23 cellular contexts compared by ENCODE assay signal in genomic region chr2:3464401-3465005, GRCh38. TPM values are rescaled to one million over a fixed set of nuclear protein-coding genes. Genes with fewer than 3 reads are reported as not detected.
A peak's percentile ranks its signal among the peaks of the same experiment; 100 is the strongest.
DNase-seq lines count a peak whose midpoint lies in the region; ATAC-seq and TF ChIP-seq lines count a peak whose summit lies in the region.
"Had no signal": no experiment of that assay in that cellular context is flagged by ENCODE, and none has a peak within 500 bp of the region (broad histone marks: within the 10 kb centered on the region; RNA-seq: fewer than 3 reads in every experiment).

No MANE protein-coding gene starts in this region.

- H3K27ac ChIP-seq in GM23248 = peak overlapping the region; percentile 83; the same call in 1 of the 2 replicates
- H3K27ac ChIP-seq in SJSA1 = peak overlapping the region; percentile 92; the same call in 1 of the 2 replicates
- no peak overlapping the region for H3K27ac ChIP-seq in trophoblast cell (ENCODE audit: low read depth, low read length)
- H3K27ac ChIP-seq in colonic mucosa = no peak overlapping the region
- H3K27ac ChIP-seq: ovary had no signal

- intact Hi-C loops in left cardiac atrium (cut with DNase I) = loop anchor here in 1 of 2 donors (5.0 kb wide), 2 partner anchors 37 to 58 kb away; no protein-coding TSS in a partner anchor
- intact Hi-C loops in sciatic nerve (cut with DNase I) = no loop called here
- intact Hi-C loops in colonic mucosa (cut with DNase I) = loop anchor here (5.0 kb wide), 1 partner anchor 42 kb away; no protein-coding TSS in a partner anchor

- H2BK12ac ChIP-seq in trophoblast cell (ENCODE audit: low read length) = no peak overlapping the region

- no peak overlapping the region for H3K18ac ChIP-seq in trophoblast cell (ENCODE audit: low read length)

- DNase-seq in GM23248 = no peak
- DNase-seq in SJSA1 (ENCODE audit: low read depth in 1 of 2, low spot score in 2 of 2) = no peak
- DNase-seq in left cardiac atrium = peak; percentile 18
- DNase-seq in sciatic nerve (ENCODE audit: low spot score) = peak; percentile 52
- DNase-seq in trophoblast cell = no peak
- DNase-seq in colonic mucosa = no peak
- DNase-seq: activated CD8-positive, alpha-beta T cell treated with anti-CD3 and anti-CD28 coated beads, Interleukin-2, amount 10 ng/mL, durations not matched to agents 7 days and 5 days; activated naive CD4-positive, alpha-beta T cell treated with Interleukin-2 at 50 U/mL for 16 hours; amniotic stem cell; CD4-positive, alpha-beta memory T cell; DMS 273 treated with DMSO at 0.1 percent for 48 hours; glutamatergic neuron; kidney glomerular epithelial cell; naive B cell; NCI-H1694; NCI-H526 treated with DMSO at 0.1 percent for 48 hours; retina had no signal

- H3K4me2 ChIP-seq in GM23248 (ENCODE audit: unreplicated experiment) (no peak overlapping the region), trophoblast cell (ENCODE audit: low read length) (no peak overlapping the region)

- H3F3A ChIP-seq in GM23248 (ENCODE audit: insufficient read depth) = peaks cover 32% of the 10 kb centered on the region

- WGBS in GM23248 (ENCODE audit: low coverage in 1 of 2, low lambda C conversion rate in 2 of 2, missing lambda C conversion rate in 2 of 2), 2 experiments = 97 to 98% methylated on average over 19 to 21 of the region's 21 CpGs
- WGBS in trophoblast cell (ENCODE audit: extremely low coverage, insufficient coverage, insufficient read length) = no CpG with 5 or more reads among the region's 21 CpGs

- H3K9ac ChIP-seq in GM23248 (no peak overlapping the region), trophoblast cell (ENCODE audit: low read length) (no peak overlapping the region), colonic mucosa (ENCODE audit: low read depth in 2 of 2, low read length in 2 of 2) (no peak overlapping the region)

- H3K4me1 ChIP-seq in GM23248 (ENCODE audit: insufficient read depth) (peaks cover 24% of the 10 kb centered on the region), SJSA1 (replicated peaks) (peaks cover 30% of the 10 kb centered on the region), trophoblast cell (ENCODE audit: control insufficient read depth in 1 of 2, insufficient read depth in 2 of 2, low read length in 2 of 2) (peaks cover 5 to 7% of the 10 kb centered on the region in 2 experiments), colonic mucosa (no peaks in the 10 kb centered on the region)

- H3K36me3 ChIP-seq in GM23248 (ENCODE audit: low read depth) (no peaks in the 10 kb centered on the region), SJSA1 (peaks cover 47% of the 10 kb centered on the region), trophoblast cell (ENCODE audit: control insufficient read depth in 1 of 2, insufficient read depth in 2 of 2, low read length in 2 of 2) (peaks cover 23 to 29% of the 10 kb centered on the region in 2 experiments), colonic mucosa (no peaks in the 10 kb centered on the region)
- H3K36me3 ChIP-seq: ovary had no signal

- H2BK5ac ChIP-seq in trophoblast cell (ENCODE audit: low read depth, low read length, poor library complexity) = no peak overlapping the region

- no peak overlapping the region for H2BK120ac ChIP-seq in trophoblast cell (ENCODE audit: insufficient read depth, low read length, poor library complexity)

- H4K91ac ChIP-seq in trophoblast cell (ENCODE audit: low read depth, low read length) = no peak overlapping the region

- in situ Hi-C loops in GM23248 (cut with MboI) = no loop called here

- no peak overlapping the region for H3K14ac ChIP-seq in trophoblast cell (ENCODE audit: low read length)

- H4K20me1 ChIP-seq in GM23248 (ENCODE audit: insufficient read depth) = no peaks in the 10 kb centered on the region

- no peak overlapping the region for H4K12ac ChIP-seq in trophoblast cell (ENCODE audit: low read depth, low read length)

- no peak for TF ChIP-seq CTCF in colonic mucosa (IDR thresholded peaks at IDR 0.05)

- no peaks in the 10 kb centered on the region for H3K9me2 ChIP-seq in GM23248 (ENCODE audit: insufficient read depth)

- H3K23ac ChIP-seq in trophoblast cell (ENCODE audit: low read length) = no peak overlapping the region

- H3K79me2 ChIP-seq in GM23248 (ENCODE audit: insufficient read depth) (no peaks in the 10 kb centered on the region), trophoblast cell (ENCODE audit: control insufficient read depth, insufficient read depth, low read length, poor library complexity) (no peaks in the 10 kb centered on the region)

- H4K8ac ChIP-seq in trophoblast cell (ENCODE audit: low read depth, low read length) = no peak overlapping the region

- H3K4me3 ChIP-seq in GM23248 (no peak overlapping the region), SJSA1 (no peak overlapping the region), trophoblast cell (ENCODE audit: low read depth, low read length) (no peak overlapping the region), colonic mucosa (no peak overlapping the region)
- H3K4me3 ChIP-seq: cardiac muscle cell, ovary, tibial nerve had no signal

- H3K9me3 ChIP-seq in GM23248 (ENCODE audit: low read depth) (no peaks in the 10 kb centered on the region), SJSA1 (replicated peaks) (no peaks in the 10 kb centered on the region), trophoblast cell (ENCODE audit: insufficient read depth, low read depth, low read length) (no peaks in the 10 kb centered on the region), colonic mucosa (no peaks in the 10 kb centered on the region)
- H3K9me3 ChIP-seq: ovary, tibial nerve had no signal

- H2AFZ ChIP-seq in GM23248 = no peak overlapping the region
- H2AFZ ChIP-seq in trophoblast cell (ENCODE audit: insufficient read depth, low read length, poor library complexity) = no peak overlapping the region

- no peak overlapping the region for H3K4ac ChIP-seq in trophoblast cell (ENCODE audit: low read depth, low read length)

- no peak for ATAC-seq in left cardiac atrium
- no peak for ATAC-seq in sciatic nerve
- no peak for ATAC-seq in GM18861 (IDR thresholded peaks at IDR 0.05; ENCODE audit: unreplicated experiment)
- no peak for ATAC-seq in GM21825 (IDR thresholded peaks at IDR 0.05; ENCODE audit: unreplicated experiment)
- ATAC-seq: activated CD8-positive, alpha-beta T cell treated with anti-CD3 and anti-CD28 coated beads, Interleukin-2, amount 10 ng/mL, durations not matched to agents 7 days and 5 days; Panc1 had no signal

- H2AK5ac ChIP-seq in trophoblast cell (ENCODE audit: low read length) = no peak overlapping the region

- H3K79me1 ChIP-seq in trophoblast cell (ENCODE audit: low read length) = no peaks in the 10 kb centered on the region

- H3K27me3 ChIP-seq in GM23248 (replicated peaks; ENCODE audit: insufficient read depth) (no peaks in the 10 kb centered on the region), SJSA1 (replicated peaks) (no peaks in the 10 kb centered on the region), trophoblast cell (ENCODE audit: insufficient read depth, low read length) (no peaks in the 10 kb centered on the region), colonic mucosa (no peaks in the 10 kb centered on the region)
- H3K27me3 ChIP-seq: cardiac muscle cell, ovary, tibial nerve had no signal

RNA-seq across cellular contexts. Expression of gene ADI1, which starts 54.8 kb away (rescaled TPM):
- total RNA-seq in GM23248 (2014; rRNA removed; shearing (Covaris generic)) = 68.4 and 77.7 TPM in 2 replicates
- 140 and 149 TPM in 2 replicates for polyA plus RNA-seq in GM23248 (2016; fragmentation: Nextera tagmentation; extraction: Ambion mirVana)
- total RNA-seq in SJSA1 (2014; rRNA removed; shearing (Covaris generic)) = 78.2 and 82.7 TPM in 2 replicates
- total RNA-seq in left cardiac atrium = 100 to 1,000 TPM; 102 to 128 TPM
- 52.9 TPM for total RNA-seq in sciatic nerve
- 45.0 and 46.2 TPM in 2 replicates for polyA plus RNA-seq in trophoblast cell (2013)
- 10 to 100 TPM; 83.2 to 83.5 TPM for total RNA-seq in colonic mucosa

Comparison
In these comparisons a context has a peak if more than half of its experiments do, and no peak if none do; other contexts are left out.
1. DNase-seq: peak in left cardiac atrium (single experiment) and sciatic nerve (single experiment); none in GM23248 (single experiment), SJSA1 (0 of 2), trophoblast cell (0 of 2) and colonic mucosa (single experiment).
2. H3K27ac ChIP-seq: peak in GM23248 (single experiment) and SJSA1 (single experiment); none in trophoblast cell (single experiment) and colonic mucosa (single experiment).